Comparison of ENCODE assay signal across 8 cellular contexts in genomic region chr16:2911580-2912329, GRCh38.
DNase-seq lines count a peak whose midpoint lies in the region; ATAC-seq lines count a peak whose summit lies in the region.

TSS of gene FLYWCH1 (plus strand) at chr16:2911931. CDS start at chr16:2929686, 17,755 bp downstream.

- peak within 1 kb of the TSS; percentile 78 for H3K4me3 ChIP-seq in BLaER1

- no peaks in the 10 kb centered on the region for H3K9me3 ChIP-seq in BLaER1

- peak within 1 kb of the TSS; percentile 92 for H3K4me2 ChIP-seq in BLaER1

- peak within 1 kb of the TSS; percentile 80 for H3K27ac ChIP-seq in BLaER1
- peak within 1 kb of the TSS; percentile 90 for H3K27ac ChIP-seq in cingulate gyrus (ENCODE audit: low read depth, low read length)

- peaks cover 15% of the 10 kb centered on the region; the same call in 1 of the 2 replicates for H4K20me1 ChIP-seq in BLaER1

- peaks cover 21% of the 10 kb centered on the region for H3K4me1 ChIP-seq in BLaER1

- no peaks in the 10 kb centered on the region for H3K27me3 ChIP-seq in BLaER1

- ATAC-seq in GM19328 (IDR thresholded peaks at IDR 0.05; ENCODE audit: unreplicated experiment) (peak; percentile 96), HG03469 (IDR thresholded peaks at IDR 0.05; ENCODE audit: unreplicated experiment) (peak; percentile 89)

- DNase-seq in NCI-H526 (lab: John Stamatoyannopoulos, UW) (peak; percentile 89 to 98), kidney tubule cell (ENCODE audit: low spot score) (peak; percentile 98)
- peak; percentile 100 for DNase-seq in activated CD4-positive, alpha-beta T cell treated with anti-CD3 and anti-CD28 coated beads for 48 hours
- DNase-seq in stimulated activated CD4-positive, alpha-beta T cell treated with anti-CD3 and anti-CD28 coated beads, Interleukin-1b, Interleukin-23, amount 100 ng/mL, for 1 hour (ENCODE audit: low read depth in 2 of 2): peak; percentile 97 to 98

- peaks cover 29% of the 10 kb centered on the region for H3K36me3 ChIP-seq in BLaER1

- H3K9ac ChIP-seq in BLaER1: peak within 1 kb of the TSS; percentile 79

Comparison
In these comparisons a context has a peak if more than half of its experiments do, and no peak if none do; other contexts are left out.
1. Peak in every context shown above with its lines: DNase-seq, ATAC-seq, H3K4me3 ChIP-seq and H3K27ac ChIP-seq.